1 cellular context compared by ENCODE assay signal in the genomic region with DNA sequence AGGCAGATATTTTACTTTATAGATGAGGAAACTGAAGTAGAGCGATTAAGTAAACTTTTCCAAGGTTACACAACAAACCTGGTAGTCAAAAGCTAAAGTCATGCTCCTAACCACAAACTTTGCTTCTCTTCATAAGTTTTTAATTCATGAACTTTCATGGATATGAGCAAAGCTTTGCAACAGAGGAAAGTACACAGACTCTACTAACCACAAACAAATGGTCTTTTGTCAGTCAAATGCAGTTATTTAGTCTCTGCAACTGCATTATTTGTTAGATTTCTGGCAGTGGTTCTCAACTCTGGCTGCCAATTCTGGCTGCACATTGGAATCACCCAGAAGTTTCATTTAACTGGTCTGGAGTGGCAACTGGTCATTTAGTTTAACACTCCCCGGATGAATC.
TF ChIP-seq lines count a peak whose summit lies in the region.

No MANE protein-coding gene starts in this region.

TF ChIP-seq in GM23338, 12 proteins besides CTCF, POLR2A, EP300 and RAD21 (continued from another document):
- TF ChIP-seq, protein P1, sequence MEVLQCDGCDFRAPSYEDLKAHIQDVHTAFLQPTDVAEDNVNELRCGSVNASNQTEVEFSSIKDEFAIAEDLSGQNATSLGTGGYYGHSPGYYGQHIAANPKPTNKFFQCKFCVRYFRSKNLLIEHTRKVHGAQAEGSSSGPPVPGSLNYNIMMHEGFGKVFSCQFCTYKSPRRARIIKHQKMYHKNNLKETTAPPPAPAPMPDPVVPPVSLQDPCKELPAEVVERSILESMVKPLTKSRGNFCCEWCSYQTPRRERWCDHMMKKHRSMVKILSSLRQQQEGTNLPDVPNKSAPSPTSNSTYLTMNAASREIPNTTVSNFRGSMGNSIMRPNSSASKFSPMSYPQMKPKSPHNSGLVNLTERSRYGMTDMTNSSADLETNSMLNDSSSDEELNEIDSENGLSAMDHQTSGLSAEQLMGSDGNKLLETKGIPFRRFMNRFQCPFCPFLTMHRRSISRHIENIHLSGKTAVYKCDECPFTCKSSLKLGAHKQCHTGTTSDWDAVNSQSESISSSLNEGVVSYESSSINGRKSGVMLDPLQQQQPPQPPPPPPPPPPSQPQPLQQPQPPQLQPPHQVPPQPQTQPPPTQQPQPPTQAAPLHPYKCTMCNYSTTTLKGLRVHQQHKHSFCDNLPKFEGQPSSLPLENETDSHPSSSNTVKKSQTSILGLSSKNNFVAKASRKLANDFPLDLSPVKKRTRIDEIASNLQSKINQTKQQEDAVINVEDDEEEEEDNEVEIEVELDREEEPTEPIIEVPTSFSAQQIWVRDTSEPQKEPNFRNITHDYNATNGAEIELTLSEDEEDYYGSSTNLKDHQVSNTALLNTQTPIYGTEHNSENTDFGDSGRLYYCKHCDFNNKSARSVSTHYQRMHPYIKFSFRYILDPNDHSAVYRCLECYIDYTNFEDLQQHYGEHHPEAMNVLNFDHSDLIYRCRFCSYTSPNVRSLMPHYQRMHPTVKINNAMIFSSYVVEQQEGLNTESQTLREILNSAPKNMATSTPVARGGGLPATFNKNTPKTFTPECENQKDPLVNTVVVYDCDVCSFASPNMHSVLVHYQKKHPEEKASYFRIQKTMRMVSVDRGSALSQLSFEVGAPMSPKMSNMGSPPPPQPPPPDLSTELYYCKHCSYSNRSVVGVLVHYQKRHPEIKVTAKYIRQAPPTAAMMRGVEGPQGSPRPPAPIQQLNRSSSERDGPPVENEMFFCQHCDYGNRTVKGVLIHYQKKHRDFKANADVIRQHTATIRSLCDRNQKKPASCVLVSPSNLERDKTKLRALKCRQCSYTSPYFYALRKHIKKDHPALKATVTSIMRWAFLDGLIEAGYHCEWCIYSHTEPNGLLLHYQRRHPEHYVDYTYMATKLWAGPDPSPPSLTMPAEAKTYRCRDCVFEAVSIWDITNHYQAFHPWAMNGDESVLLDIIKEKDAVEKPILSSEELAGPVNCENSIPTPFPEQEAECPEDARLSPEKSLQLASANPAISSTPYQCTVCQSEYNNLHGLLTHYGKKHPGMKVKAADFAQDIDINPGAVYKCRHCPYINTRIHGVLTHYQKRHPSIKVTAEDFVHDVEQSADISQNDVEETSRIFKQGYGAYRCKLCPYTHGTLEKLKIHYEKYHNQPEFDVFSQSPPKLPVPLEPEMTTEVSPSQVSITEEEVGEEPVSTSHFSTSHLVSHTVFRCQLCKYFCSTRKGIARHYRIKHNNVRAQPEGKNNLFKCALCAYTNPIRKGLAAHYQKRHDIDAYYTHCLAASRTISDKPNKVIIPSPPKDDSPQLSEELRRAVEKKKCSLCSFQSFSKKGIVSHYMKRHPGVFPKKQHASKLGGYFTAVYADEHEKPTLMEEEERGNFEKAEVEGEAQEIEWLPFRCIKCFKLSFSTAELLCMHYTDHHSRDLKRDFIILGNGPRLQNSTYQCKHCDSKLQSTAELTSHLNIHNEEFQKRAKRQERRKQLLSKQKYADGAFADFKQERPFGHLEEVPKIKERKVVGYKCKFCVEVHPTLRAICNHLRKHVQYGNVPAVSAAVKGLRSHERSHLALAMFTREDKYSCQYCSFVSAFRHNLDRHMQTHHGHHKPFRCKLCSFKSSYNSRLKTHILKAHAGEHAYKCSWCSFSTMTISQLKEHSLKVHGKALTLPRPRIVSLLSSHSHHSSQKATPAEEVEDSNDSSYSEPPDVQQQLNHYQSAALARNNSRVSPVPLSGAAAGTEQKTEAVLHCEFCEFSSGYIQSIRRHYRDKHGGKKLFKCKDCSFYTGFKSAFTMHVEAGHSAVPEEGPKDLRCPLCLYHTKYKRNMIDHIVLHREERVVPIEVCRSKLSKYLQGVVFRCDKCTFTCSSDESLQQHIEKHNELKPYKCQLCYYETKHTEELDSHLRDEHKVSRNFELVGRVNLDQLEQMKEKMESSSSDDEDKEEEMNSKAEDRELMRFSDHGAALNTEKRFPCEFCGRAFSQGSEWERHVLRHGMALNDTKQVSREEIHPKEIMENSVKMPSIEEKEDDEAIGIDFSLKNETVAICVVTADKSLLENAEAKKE (CRISPR knock-in tag; IDR thresholded peaks at IDR 0.05): no peak
- TF ChIP-seq, protein P2, sequence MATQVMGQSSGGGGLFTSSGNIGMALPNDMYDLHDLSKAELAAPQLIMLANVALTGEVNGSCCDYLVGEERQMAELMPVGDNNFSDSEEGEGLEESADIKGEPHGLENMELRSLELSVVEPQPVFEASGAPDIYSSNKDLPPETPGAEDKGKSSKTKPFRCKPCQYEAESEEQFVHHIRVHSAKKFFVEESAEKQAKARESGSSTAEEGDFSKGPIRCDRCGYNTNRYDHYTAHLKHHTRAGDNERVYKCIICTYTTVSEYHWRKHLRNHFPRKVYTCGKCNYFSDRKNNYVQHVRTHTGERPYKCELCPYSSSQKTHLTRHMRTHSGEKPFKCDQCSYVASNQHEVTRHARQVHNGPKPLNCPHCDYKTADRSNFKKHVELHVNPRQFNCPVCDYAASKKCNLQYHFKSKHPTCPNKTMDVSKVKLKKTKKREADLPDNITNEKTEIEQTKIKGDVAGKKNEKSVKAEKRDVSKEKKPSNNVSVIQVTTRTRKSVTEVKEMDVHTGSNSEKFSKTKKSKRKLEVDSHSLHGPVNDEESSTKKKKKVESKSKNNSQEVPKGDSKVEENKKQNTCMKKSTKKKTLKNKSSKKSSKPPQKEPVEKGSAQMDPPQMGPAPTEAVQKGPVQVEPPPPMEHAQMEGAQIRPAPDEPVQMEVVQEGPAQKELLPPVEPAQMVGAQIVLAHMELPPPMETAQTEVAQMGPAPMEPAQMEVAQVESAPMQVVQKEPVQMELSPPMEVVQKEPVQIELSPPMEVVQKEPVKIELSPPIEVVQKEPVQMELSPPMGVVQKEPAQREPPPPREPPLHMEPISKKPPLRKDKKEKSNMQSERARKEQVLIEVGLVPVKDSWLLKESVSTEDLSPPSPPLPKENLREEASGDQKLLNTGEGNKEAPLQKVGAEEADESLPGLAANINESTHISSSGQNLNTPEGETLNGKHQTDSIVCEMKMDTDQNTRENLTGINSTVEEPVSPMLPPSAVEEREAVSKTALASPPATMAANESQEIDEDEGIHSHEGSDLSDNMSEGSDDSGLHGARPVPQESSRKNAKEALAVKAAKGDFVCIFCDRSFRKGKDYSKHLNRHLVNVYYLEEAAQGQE (IDR thresholded peaks at IDR 0.05; ENCODE audit: unreplicated experiment): no peak
- TF ChIP-seq JUNB (IDR thresholded peaks at IDR 0.05; ENCODE audit: unreplicated experiment): no peak
